12 cellular contexts compared by ENCODE assay signal in the genomic region with DNA sequence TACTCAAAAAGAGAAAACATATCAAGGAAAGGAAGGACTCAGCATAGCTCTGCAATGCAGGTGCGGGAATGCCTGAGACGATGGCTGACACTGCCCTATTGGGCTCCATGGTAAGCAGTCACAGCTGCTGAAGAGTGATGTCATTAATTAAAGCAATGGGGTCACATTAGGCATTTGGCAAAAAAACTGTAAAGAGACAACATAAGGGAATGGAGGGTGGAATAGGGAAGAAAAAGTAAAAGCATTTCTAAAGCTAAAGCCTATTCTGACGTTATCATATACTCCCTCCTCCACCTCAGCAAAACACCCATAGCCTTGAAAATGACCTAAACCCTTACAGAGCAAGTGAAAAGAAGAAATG. TPM values are rescaled to one million over a fixed set of nuclear protein-coding genes. Genes with fewer than 3 reads are reported as not detected.
DNase-seq lines count a peak whose midpoint lies in the region; ATAC-seq and TF ChIP-seq lines count a peak whose summit lies in the region.
"Had no signal": no experiment of that assay in that cellular context is flagged by ENCODE, and none has a peak within 500 bp of the region (broad histone marks: within the 10 kb centered on the region; RNA-seq: fewer than 3 reads in every experiment).

No MANE protein-coding gene starts in this region.

- intact Hi-C loops in lower lobe of right lung (cut with DNase I) = no loop called here

- TF ChIP-seq CTCF in WTC11 (IDR thresholded peaks at IDR 0.05) = no peak
- no peak for TF ChIP-seq CTCF in lower lobe of right lung (IDR thresholded peaks at IDR 0.05)

- H3K27ac Mint-ChIP-seq in activated naive CD8-positive, alpha-beta T cell = peak overlapping the region; percentile 56
- H3K27ac Mint-ChIP-seq in activated naive CD8-positive, alpha-beta T cell treated with anti-CD3 and anti-CD28 coated beads, Interleukin-2, amount 50 U/mL, for 24 hours = no peak overlapping the region
- H3K27ac Mint-ChIP-seq in WTC11 (peak overlapping the region; percentile 55), immature natural killer cell (no peak overlapping the region)

- no peaks in the 10 kb centered on the region for H3K27me3 ChIP-seq in lower lobe of right lung (ENCODE audit: low read depth)

- ATAC-seq in activated naive CD8-positive, alpha-beta T cell treated with anti-CD3 and anti-CD28 coated beads, Interleukin-2, amount 50 U/mL, for 24 hours = no peak
- ATAC-seq in WTC11 (no peak), left lobe of liver (peak; percentile 33), lower lobe of right lung (no peak)

- H3K4me3 Mint-ChIP-seq in activated naive CD8-positive, alpha-beta T cell = no peak overlapping the region
- H3K4me3 Mint-ChIP-seq in activated naive CD8-positive, alpha-beta T cell treated with anti-CD3 and anti-CD28 coated beads, Interleukin-2, amount 50 U/mL, for 24 hours = no peak overlapping the region
- H3K4me3 Mint-ChIP-seq in WTC11 = no peak overlapping the region
- H3K4me3 Mint-ChIP-seq in immature natural killer cell = no peak overlapping the region

- peaks cover 15% of the 10 kb centered on the region for H3K36me3 ChIP-seq in lower lobe of right lung

- CTCF ChIA-PET in WTC11 (lab: Charles Lee) = interaction anchor here (0.5 to 2.9 kb wide), 34 partner anchors 9 to 1960 kb away, joined by 3 to 20 read pairs (median 5); a partner anchor contains a TSS

- no peaks in the 10 kb centered on the region for H3K9me3 Mint-ChIP-seq in activated naive CD8-positive, alpha-beta T cell (ENCODE audit: low read depth)
- H3K9me3 Mint-ChIP-seq in activated naive CD8-positive, alpha-beta T cell treated with anti-CD3 and anti-CD28 coated beads, Interleukin-2, amount 50 U/mL, for 24 hours = no peaks in the 10 kb centered on the region
- H3K9me3 Mint-ChIP-seq in WTC11 = no peaks in the 10 kb centered on the region
- H3K9me3 Mint-ChIP-seq in immature natural killer cell = no peaks in the 10 kb centered on the region

- peaks cover 6% of the 10 kb centered on the region for H3K36me3 Mint-ChIP-seq in activated naive CD8-positive, alpha-beta T cell
- peaks cover 13% of the 10 kb centered on the region for H3K36me3 Mint-ChIP-seq in activated naive CD8-positive, alpha-beta T cell treated with anti-CD3 and anti-CD28 coated beads, Interleukin-2, amount 50 U/mL, for 24 hours (ENCODE audit: low read depth)
- H3K36me3 Mint-ChIP-seq in WTC11 (no peaks in the 10 kb centered on the region; the same call in 1 of the 2 replicates), immature natural killer cell (peaks cover 7 to 28% (median 19%) of the 10 kb centered on the region in 3 donors)

- no peak overlapping the region for H3K4me3 ChIP-seq in lower lobe of right lung

- peaks cover 34% of the 10 kb centered on the region for H3K4me1 Mint-ChIP-seq in activated naive CD8-positive, alpha-beta T cell (ENCODE audit: low read depth)
- H3K4me1 Mint-ChIP-seq in activated naive CD8-positive, alpha-beta T cell treated with anti-CD3 and anti-CD28 coated beads, Interleukin-2, amount 50 U/mL, for 24 hours = peaks cover 23% of the 10 kb centered on the region
- H3K4me1 Mint-ChIP-seq in WTC11 = peaks cover 12% of the 10 kb centered on the region
- peaks cover 2 to 7% of the 10 kb centered on the region in 2 donors for H3K4me1 Mint-ChIP-seq in immature natural killer cell

- DNase-seq in activated naive CD8-positive, alpha-beta T cell treated with anti-CD3 and anti-CD28 coated beads, Interleukin-2, amount 50 U/mL, for 24 hours = no peak
- DNase-seq in WTC11 (ENCODE audit: low spot score) (no peak), left lobe of liver (ENCODE audit: low spot score) (no peak), cerebellum (ENCODE audit: low spot score) (no peak), immature natural killer cell (no peak), lower lobe of right lung (no peak)
- DNase-seq: C1 segment of cervical spinal cord, COR-L47, GF-D8, NCI-H187 treated with DMSO at 0.1 percent for 48 hours had no signal

- POLR2A ChIA-PET in WTC11 (lab: Charles Lee) = interaction anchor here (0.7 to 1.7 kb wide), 4 partner anchors 21 to 211 kb away, joined by 3 to 6 read pairs (median 4); a partner anchor contains a TSS

- H3K27me3 Mint-ChIP-seq in activated naive CD8-positive, alpha-beta T cell = no peaks in the 10 kb centered on the region
- H3K27me3 Mint-ChIP-seq in activated naive CD8-positive, alpha-beta T cell treated with anti-CD3 and anti-CD28 coated beads, Interleukin-2, amount 50 U/mL, for 24 hours = no peaks in the 10 kb centered on the region
- H3K27me3 Mint-ChIP-seq in WTC11 (ENCODE audit: low read depth) (no peaks in the 10 kb centered on the region), immature natural killer cell (ENCODE audit: low read depth in 3 of 3) (no peaks in the 10 kb centered on the region)

- H3K4me1 ChIP-seq in lower lobe of right lung = no peaks in the 10 kb centered on the region

- H3K9me3 ChIP-seq in lower lobe of right lung = no peaks in the 10 kb centered on the region

- no peak overlapping the region for H3K27ac ChIP-seq in lower lobe of right lung

TF ChIP-seq in WTC11, 78 proteins besides CTCF, POLR2A, EP300 and RAD21:
- TF ChIP-seq GABPB1 (CRISPR knock-in tag; IDR thresholded peaks at IDR 0.05) = no peak
- TF ChIP-seq, protein P1, sequence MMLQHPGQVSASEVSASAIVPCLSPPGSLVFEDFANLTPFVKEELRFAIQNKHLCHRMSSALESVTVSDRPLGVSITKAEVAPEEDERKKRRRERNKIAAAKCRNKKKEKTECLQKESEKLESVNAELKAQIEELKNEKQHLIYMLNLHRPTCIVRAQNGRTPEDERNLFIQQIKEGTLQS (CRISPR knock-in tag; conservative IDR thresholded peaks at IDR 0.05) = no peak
- TF ChIP-seq, protein P2, sequence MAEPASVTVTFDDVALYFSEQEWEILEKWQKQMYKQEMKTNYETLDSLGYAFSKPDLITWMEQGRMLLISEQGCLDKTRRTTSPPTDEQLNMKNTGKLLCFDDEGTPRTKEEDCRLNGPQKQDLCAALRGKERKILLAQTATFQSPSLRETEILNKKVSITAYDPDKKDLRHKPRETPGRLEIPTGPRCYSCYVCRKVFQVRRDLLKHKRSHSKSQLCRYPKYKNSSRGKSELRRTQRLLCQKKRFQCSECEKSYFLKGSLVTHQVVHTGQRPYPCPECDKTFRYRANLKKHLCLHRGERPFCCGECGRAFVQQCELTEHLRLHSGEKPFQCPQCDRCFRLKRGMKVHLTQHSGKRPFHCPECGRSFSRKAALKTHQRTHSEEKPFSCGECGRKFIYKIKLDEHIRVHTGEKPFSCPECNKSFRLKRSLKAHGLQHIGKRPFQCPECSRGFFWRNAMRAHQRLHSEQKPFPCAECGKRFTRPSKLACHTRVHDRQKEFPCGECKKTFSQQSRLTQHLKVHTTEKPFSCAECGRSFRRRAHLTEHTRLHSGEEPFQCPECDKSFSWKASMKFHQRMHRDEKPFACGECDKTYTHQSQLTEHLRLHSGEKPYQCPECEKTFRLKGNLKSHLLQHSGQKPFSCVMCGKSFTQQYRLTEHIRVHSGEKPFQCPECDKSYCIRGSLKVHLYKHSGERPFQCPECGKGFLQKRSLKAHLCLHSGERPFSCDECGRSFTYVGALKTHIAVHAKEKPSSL (CRISPR knock-in tag; conservative IDR thresholded peaks at IDR 0.05) = no peak
- no peak for TF ChIP-seq ZNF396 (CRISPR knock-in tag; IDR thresholded peaks at IDR 0.05; ENCODE audit: borderline replicate concordance)
- TF ChIP-seq, protein P3, sequence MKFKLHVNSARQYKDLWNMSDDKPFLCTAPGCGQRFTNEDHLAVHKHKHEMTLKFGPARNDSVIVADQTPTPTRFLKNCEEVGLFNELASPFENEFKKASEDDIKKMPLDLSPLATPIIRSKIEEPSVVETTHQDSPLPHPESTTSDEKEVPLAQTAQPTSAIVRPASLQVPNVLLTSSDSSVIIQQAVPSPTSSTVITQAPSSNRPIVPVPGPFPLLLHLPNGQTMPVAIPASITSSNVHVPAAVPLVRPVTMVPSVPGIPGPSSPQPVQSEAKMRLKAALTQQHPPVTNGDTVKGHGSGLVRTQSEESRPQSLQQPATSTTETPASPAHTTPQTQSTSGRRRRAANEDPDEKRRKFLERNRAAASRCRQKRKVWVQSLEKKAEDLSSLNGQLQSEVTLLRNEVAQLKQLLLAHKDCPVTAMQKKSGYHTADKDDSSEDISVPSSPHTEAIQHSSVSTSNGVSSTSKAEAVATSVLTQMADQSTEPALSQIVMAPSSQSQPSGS (CRISPR knock-in tag; IDR thresholded peaks at IDR 0.05; ENCODE audit: borderline replicate concordance, low read depth) = no peak
- no peak for TF ChIP-seq NFYB (CRISPR knock-in tag; conservative IDR thresholded peaks at IDR 0.05; ENCODE audit: low read depth)

RNA-seq across cellular contexts. Expression of a gene that starts 38.5 kb away (rescaled TPM):
- total RNA-seq in WTC11 (2021) (4.0 to 4.7 TPM (median 4.1 TPM) in 3 replicates), left lobe of liver (1.6 TPM), cerebellum (118 TPM), lower lobe of right lung (108 TPM)
- polyA plus RNA-seq in immature natural killer cell = 10 to 100 TPM; 58.8 to 86.0 (median 69.0) TPM
- total RNA-seq: HT1080 had no signal

Comparison
In these comparisons a context has a peak if more than half of its experiments do, and no peak if none do; other contexts are left out.
1. H3K27ac Mint-ChIP-seq: peak in activated naive CD8-positive, alpha-beta T cell (single experiment) and WTC11 (single experiment); none in activated naive CD8-positive, alpha-beta T cell treated with anti-CD3 and anti-CD28 coated beads, Interleukin-2, amount 50 U/mL, for 24 hours (single experiment) and immature natural killer cell (0 of 6).
2. RNA of a gene that starts 38.5 kb away (total RNA-seq): 118 TPM in cerebellum (single experiment) and 108 TPM in lower lobe of right lung (single experiment); 4.0 to 4.7 TPM in WTC11 and 1.6 TPM in left lobe of liver (single experiment); every median in the first group is over 10 times any median in the second.